In the genomic region with DNA sequence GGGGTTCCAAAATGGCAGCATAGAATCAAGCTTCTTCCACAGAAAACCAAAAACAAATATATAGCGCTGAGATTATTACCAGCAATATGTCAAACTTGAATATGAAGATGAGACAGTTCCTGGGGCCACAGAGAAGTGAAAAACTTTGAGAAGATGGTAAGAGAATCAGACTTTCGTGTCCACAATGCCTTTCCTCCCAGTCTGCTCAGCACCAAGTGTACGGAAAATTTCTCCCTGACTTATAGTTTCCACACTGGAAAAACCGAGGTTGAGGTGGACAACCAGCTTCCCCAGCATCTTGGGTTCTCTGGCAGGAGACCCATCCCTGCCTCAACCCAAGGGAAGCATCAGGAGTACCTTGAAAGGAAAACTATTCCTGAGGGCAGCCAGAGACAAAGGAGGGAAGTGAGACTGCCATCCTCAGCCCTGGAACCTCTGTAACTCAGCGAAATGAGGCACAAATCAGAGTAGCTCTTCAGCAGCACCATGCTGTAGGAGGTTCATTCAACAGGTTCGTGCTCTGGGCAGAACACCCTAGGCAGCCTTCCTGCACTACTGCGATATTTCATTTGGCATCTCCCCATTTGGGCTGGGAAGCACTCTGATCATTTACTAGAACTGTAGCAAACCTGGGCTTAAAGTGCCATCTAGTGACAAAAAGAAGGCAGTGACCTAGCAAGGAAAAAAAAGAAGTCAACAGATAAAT, we compare ENCODE assay signal across 1 cellular context.
TF ChIP-seq lines count a peak whose summit lies in the region.

No MANE protein-coding gene starts in this region.

TF ChIP-seq in HEK293, 187 proteins besides CTCF, POLR2A, EP300 and RAD21 (continued from another document):
- TF ChIP-seq ZNF2 (tag by site-specific recombination; IDR thresholded peaks at IDR 0.05) = peak; percentile 37; the same call in 1 of the 2 replicates
